18 cellular contexts compared by ENCODE assay signal in genomic region chr9:1173986-1174385, GRCh38.
"Had no signal": no experiment of that assay in that cellular context is flagged by ENCODE, and none has a peak within 500 bp of the region (broad histone marks: within the 10 kb centered on the region; RNA-seq: fewer than 3 reads in every experiment).

No MANE protein-coding gene starts in this region.

- H3K4me3 Mint-ChIP-seq: activated B cell treated with CpG ODN at 0.5 μM for 24 hours; activated CD4-positive, alpha-beta memory T cell treated with anti-CD3 and anti-CD28 coated beads, Interleukin-2, amount 10 ng/mL, durations not matched to agents 7 days and 5 days; activated CD8-positive, alpha-beta memory T cell treated with anti-CD3 and anti-CD28 coated beads, Interleukin-2, amount 10 ng/mL, durations not matched to agents 7 days and 5 days; activated naive CD8-positive, alpha-beta T cell treated with anti-CD3 and anti-CD28 coated beads, Interleukin-2, amount 10 ng/mL, durations not matched to agents 7 days and 5 days; activated T-helper 17 cell treated with anti-CD3 and anti-CD28 coated beads, Interleukin-2, amount 50 U/mL, for 72 hours; mesothelial cell of epicardium; stimulated activated naive B cell treated with anti-CD40 and anti-IgM and Interleukin-4, amounts not matched to agents 10 μg/mL and 1 μg/mL and 100 μg/mL, for 72 hours had no signal

- H3K36me3 Mint-ChIP-seq: activated CD8-positive, alpha-beta memory T cell treated with anti-CD3 and anti-CD28 coated beads, Interleukin-2, amount 10 ng/mL, durations not matched to agents 7 days and 5 days; activated naive CD8-positive, alpha-beta T cell treated with anti-CD3 and anti-CD28 coated beads, Interleukin-2, amount 10 ng/mL, durations not matched to agents 7 days and 5 days; mesothelial cell of epicardium; stimulated activated naive B cell treated with anti-CD40 and anti-IgM and Interleukin-4, amounts not matched to agents 10 μg/mL and 1 μg/mL and 100 μg/mL, for 72 hours had no signal

- H3K9me3 Mint-ChIP-seq: activated CD4-positive, alpha-beta memory T cell treated with anti-CD3 and anti-CD28 coated beads, Interleukin-2, amount 10 ng/mL, durations not matched to agents 7 days and 5 days had no signal

- ATAC-seq: activated CD8-positive, alpha-beta memory T cell treated with anti-CD3 and anti-CD28 coated beads, Interleukin-2, amount 10 ng/mL, durations not matched to agents 7 days and 5 days; activated T-helper 17 cell treated with anti-CD3 and anti-CD28 coated beads, Interleukin-2, amount 50 U/mL, for 72 hours; gastroesophageal sphincter; stimulated activated naive B cell treated with anti-CD40 and anti-IgM and Interleukin-4, amounts not matched to agents 10 μg/mL and 1 μg/mL and 100 μg/mL, for 72 hours had no signal

- H3K27ac Mint-ChIP-seq: activated B cell treated with CpG ODN at 0.5 μM for 24 hours; activated CD4-positive, alpha-beta memory T cell treated with anti-CD3 and anti-CD28 coated beads, Interleukin-2, amount 10 ng/mL, durations not matched to agents 7 days and 5 days; activated CD8-positive, alpha-beta memory T cell treated with anti-CD3 and anti-CD28 coated beads, Interleukin-2, amount 10 ng/mL, durations not matched to agents 7 days and 5 days; activated naive CD8-positive, alpha-beta T cell treated with anti-CD3 and anti-CD28 coated beads, Interleukin-2, amount 10 ng/mL, durations not matched to agents 7 days and 5 days; activated T-helper 17 cell treated with anti-CD3 and anti-CD28 coated beads, Interleukin-2, amount 50 U/mL, for 72 hours; mesothelial cell of epicardium; stimulated activated naive B cell treated with anti-CD40 and anti-IgM and Interleukin-4, amounts not matched to agents 10 μg/mL and 1 μg/mL and 100 μg/mL, for 72 hours had no signal

- DNase-seq: activated B cell treated with CpG ODN at 0.5 μM for 24 hours; activated CD4-positive, alpha-beta memory T cell treated with anti-CD3 and anti-CD28 coated beads, Interleukin-2, amount 10 ng/mL, durations not matched to agents 7 days and 5 days; activated CD4-positive, alpha-beta T cell treated with anti-CD3 and anti-CD28 coated beads for 48 hours; activated CD8-positive, alpha-beta memory T cell treated with anti-CD3 and anti-CD28 coated beads, Interleukin-2, amount 10 ng/mL, durations not matched to agents 7 days and 5 days; activated naive CD4-positive, alpha-beta T cell; activated naive CD8-positive, alpha-beta T cell treated with anti-CD3 and anti-CD28 coated beads, Interleukin-2, amount 10 ng/mL, durations not matched to agents 7 days and 5 days; amygdala; body of pancreas; caudate nucleus; dorsolateral prefrontal cortex; heart left ventricle; left lung; occipital lobe; retina; stimulated activated naive B cell treated with anti-CD40 and anti-IgM and Interleukin-4, amounts not matched to agents 10 μg/mL and 1 μg/mL and 100 μg/mL, for 72 hours had no signal

- H3K4me1 Mint-ChIP-seq: activated B cell treated with CpG ODN at 0.5 μM for 24 hours; activated CD4-positive, alpha-beta memory T cell treated with anti-CD3 and anti-CD28 coated beads, Interleukin-2, amount 10 ng/mL, durations not matched to agents 7 days and 5 days; activated CD8-positive, alpha-beta memory T cell treated with anti-CD3 and anti-CD28 coated beads, Interleukin-2, amount 10 ng/mL, durations not matched to agents 7 days and 5 days; activated naive CD8-positive, alpha-beta T cell treated with anti-CD3 and anti-CD28 coated beads, Interleukin-2, amount 10 ng/mL, durations not matched to agents 7 days and 5 days; activated T-helper 17 cell treated with anti-CD3 and anti-CD28 coated beads, Interleukin-2, amount 50 U/mL, for 72 hours; stimulated activated naive B cell treated with anti-CD40 and anti-IgM and Interleukin-4, amounts not matched to agents 10 μg/mL and 1 μg/mL and 100 μg/mL, for 72 hours had no signal

- H3K27me3 Mint-ChIP-seq: activated B cell treated with CpG ODN at 0.5 μM for 24 hours; activated CD4-positive, alpha-beta memory T cell treated with anti-CD3 and anti-CD28 coated beads, Interleukin-2, amount 10 ng/mL, durations not matched to agents 7 days and 5 days; activated CD8-positive, alpha-beta memory T cell treated with anti-CD3 and anti-CD28 coated beads, Interleukin-2, amount 10 ng/mL, durations not matched to agents 7 days and 5 days; activated naive CD8-positive, alpha-beta T cell treated with anti-CD3 and anti-CD28 coated beads, Interleukin-2, amount 10 ng/mL, durations not matched to agents 7 days and 5 days had no signal
